Comparison of ENCODE assay signal across 14 cellular contexts in the genomic region with DNA sequence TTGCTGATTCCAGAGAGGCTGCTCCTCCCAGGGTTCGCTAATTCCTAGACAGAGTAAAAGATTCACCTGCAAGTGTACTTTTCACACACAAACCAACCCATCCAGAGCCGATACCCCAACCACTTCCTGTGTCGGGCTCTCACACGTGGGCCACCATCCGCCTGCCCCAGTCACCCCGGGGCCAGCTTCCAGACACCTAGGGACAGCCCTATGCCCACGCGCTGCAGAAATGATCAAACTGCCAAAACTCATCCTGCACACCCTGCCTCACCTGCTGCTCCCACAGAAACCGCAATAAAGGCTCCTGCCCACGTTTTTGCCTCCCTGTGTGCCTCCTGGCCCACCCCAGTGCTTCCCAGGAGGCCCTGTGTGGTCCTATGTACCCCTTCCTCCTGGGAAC. TPM values are rescaled to one million over a fixed set of nuclear protein-coding genes. Genes with fewer than 3 reads are reported as not detected.
A peak's percentile ranks its signal among the peaks of the same experiment; 100 is the strongest.
DNase-seq lines count a peak whose midpoint lies in the region; ATAC-seq, FAIRE-seq and TF ChIP-seq lines count a peak whose summit lies in the region.
"Had no signal": no experiment of that assay in that cellular context is flagged by ENCODE, and none has a peak within 500 bp of the region (broad histone marks: within the 10 kb centered on the region; RNA-seq: fewer than 3 reads in every experiment).

No MANE protein-coding gene starts in this region.

- DNase-seq in T-helper 17 cell = no peak
- DNase-seq in activated T-cell treated with anti-CD3 and anti-CD28 coated beads, Interleukin-2, amount 50 U/mL, for 48 hours = peak; percentile 64 to 71
- peak in 8 of 10 donors; percentile 4 to 73 (median 46) for DNase-seq in naive thymus-derived CD8-positive, alpha-beta T cell
- peak; percentile 4 for DNase-seq in stimulated activated CD8-positive, alpha-beta memory T cell treated with anti-CD3 and anti-CD28 coated beads, Interleukin-7, amount 100 ng/mL, for 24 hours (ENCODE audit: low read depth)
- no peak for DNase-seq in A673 (ENCODE audit: low spot score)
- no peak for DNase-seq in T1000 (lab: John Stamatoyannopoulos, UW)
- DNase-seq in NCI-H2196 treated with DMSO at 0.1 percent for 48 hours (lab: John Stamatoyannopoulos, UW; ENCODE audit: unreplicated experiment) = no peak
- DNase-seq in kidney = no peak
- DNase-seq: DMS153, erythroblast, NCI-H187, tibial artery had no signal

- ATAC-seq in T-helper 17 cell = peak; percentile 79
- ATAC-seq in naive thymus-derived CD8-positive, alpha-beta T cell = peak; percentile 97 to 99

- no peak for FAIRE-seq in kidney (lab: Jason Lieb, UNC)
- FAIRE-seq: GM18507, TTC549 had no signal

- H3K9ac ChIP-seq in kidney (ENCODE audit: low read length in 2 of 2) = no peak overlapping the region

- H3K9me3 ChIP-seq in T-helper 17 cell (ENCODE audit: control insufficient read depth, low read length, poor library complexity, severe bottlenecking) (no peaks in the 10 kb centered on the region), A673 (ENCODE audit: low read depth, low read length, poor library complexity, severe bottlenecking) (no peaks in the 10 kb centered on the region), kidney (ENCODE audit: control insufficient read depth in 1 of 2, low read length in 2 of 2) (no peaks in the 10 kb centered on the region)
- H3K9me3 ChIP-seq: tibial artery had no signal

- no peaks in the 10 kb centered on the region for H3K27me3 ChIP-seq in A673 (replicated peaks; ENCODE audit: insufficient read depth, low read depth, low read length, poor library complexity)
- H3K27me3 ChIP-seq: tibial artery had no signal

- peak overlapping the region; percentile 78 for H3K4me3 Mint-ChIP-seq in T-helper 17 cell
- peak overlapping the region; percentile 29 to 87 (median 66) for H3K4me3 Mint-ChIP-seq in naive thymus-derived CD8-positive, alpha-beta T cell

- H3K27me3 Mint-ChIP-seq in T-helper 17 cell = peaks cover 31% of the 10 kb centered on the region
- peaks cover 0 to 5% (median 3%) of the 10 kb centered on the region in 5 donors for H3K27me3 Mint-ChIP-seq in naive thymus-derived CD8-positive, alpha-beta T cell

- no TSS peak for BruUV-seq in A673 (replicated peaks; lab: Mats Ljungman, UMichigan)

- no peaks in the 10 kb centered on the region for H3K4me1 ChIP-seq in A673 (ENCODE audit: insufficient read depth, low read length, poor library complexity, severe bottlenecking)
- no peaks in the 10 kb centered on the region for H3K4me1 ChIP-seq in kidney (ENCODE audit: control insufficient read depth in 1 of 2, insufficient read depth in 1 of 2, low read depth in 1 of 2, low read length in 2 of 2)
- H3K4me1 ChIP-seq: tibial artery had no signal

- intact Hi-C loops in A673 (cut with micrococcal nuclease; ENCODE audit: unreplicated experiment) = no loop called here
- intact Hi-C loops in kidney (cut with DNase I) = no loop called here

- POLR2A ChIA-PET in naive thymus-derived CD8-positive, alpha-beta T cell (lab: Charles Lee) = no interaction called here
- POLR2A ChIA-PET in A673 (lab: Charles Lee; ENCODE audit: low non-redundant PET) = no interaction called here

- CTCF ChIA-PET in A673 (lab: Charles Lee) = no interaction called here

- no peak for TF ChIP-seq CTCF in A673 (conservative IDR thresholded peaks at IDR 0.05; ENCODE audit: low read depth, low read length)
- no peak for TF ChIP-seq CTCF in kidney (IDR thresholded peaks at IDR 0.05; ENCODE audit: borderline replicate concordance, extremely low read depth, insufficient read depth)

- peaks cover 21% of the 10 kb centered on the region for H3K4me1 Mint-ChIP-seq in T-helper 17 cell
- H3K4me1 Mint-ChIP-seq in naive thymus-derived CD8-positive, alpha-beta T cell = peaks cover 23 to 33% (median 27%) of the 10 kb centered on the region in 4 donors

- H3K9me3 Mint-ChIP-seq in naive thymus-derived CD8-positive, alpha-beta T cell = no peaks in the 10 kb centered on the region

- H3K36me3 Mint-ChIP-seq in T-helper 17 cell (ENCODE audit: low read depth) = peaks cover 2% of the 10 kb centered on the region
- H3K36me3 Mint-ChIP-seq in naive thymus-derived CD8-positive, alpha-beta T cell = peaks cover 0 to 4% (median 0%) of the 10 kb centered on the region in 3 donors

- H3K27ac ChIP-seq in A673 (ENCODE audit: low read depth, low read length, poor library complexity, severe bottlenecking) (no peak overlapping the region), kidney (ENCODE audit: low read depth in 2 of 2, low read length in 2 of 2) (no peak overlapping the region)
- H3K27ac ChIP-seq: tibial artery had no signal

- peak overlapping the region; percentile 94 for H3K27ac Mint-ChIP-seq in T-helper 17 cell
- peak overlapping the region in 5 of 10 donors; percentile 27 to 87 (median 46) for H3K27ac Mint-ChIP-seq in naive thymus-derived CD8-positive, alpha-beta T cell

- H3K36me3 ChIP-seq in A673 (ENCODE audit: insufficient read depth, low read length, poor library complexity, severe bottlenecking) (no peaks in the 10 kb centered on the region), kidney (ENCODE audit: control insufficient read depth in 1 of 2, insufficient read depth in 2 of 2, low read length in 2 of 2) (no peaks in the 10 kb centered on the region)

- H3K4me3 ChIP-seq in A673 (ENCODE audit: low read depth, low read length, poor library complexity, severe bottlenecking) = no peak overlapping the region
- H3K4me3 ChIP-seq in kidney (ENCODE audit: low read length in 2 of 2) = no peak overlapping the region
- H3K4me3 ChIP-seq: tibial artery had no signal

RNA-seq across cellular contexts. Expression of a gene that starts 59.5 kb away (rescaled TPM):
- 10 to 100 TPM; 11.9 to 15.6 TPM for total RNA-seq in T-helper 17 cell
- total RNA-seq in naive thymus-derived CD8-positive, alpha-beta T cell = 10 to 100 TPM; 39.2 to 39.4 TPM
- polyA plus RNA-seq in naive thymus-derived CD8-positive, alpha-beta T cell = 10 to 100 TPM; 66.4 to 69.4 (median 67.2) TPM
- 34.4 and 40.8 TPM in 2 replicates for total RNA-seq in A673 (2021)
- 24.9 TPM for total RNA-seq in kidney
- 36.8 TPM for polyA plus RNA-seq in kidney (ENCODE audit: insufficient read depth, low read depth, low replicate concordance)

Comparison
In these comparisons a context has a peak if more than half of its experiments do, and no peak if none do; other contexts are left out.
1. DNase-seq: peak in activated T-cell treated with anti-CD3 and anti-CD28 coated beads, Interleukin-2, amount 50 U/mL, for 48 hours (2 of 2), naive thymus-derived CD8-positive, alpha-beta T cell (8 of 10) and stimulated activated CD8-positive, alpha-beta memory T cell treated with anti-CD3 and anti-CD28 coated beads, Interleukin-7, amount 100 ng/mL, for 24 hours (single experiment); none in T-helper 17 cell (0 of 3), A673 (single experiment), T1000 (single experiment), NCI-H2196 treated with DMSO at 0.1 percent for 48 hours (single experiment) and kidney (single experiment).